Comparison of ENCODE assay signal across 1 cellular context in genomic region chr1:12621346-12622320, GRCh38.
TF ChIP-seq lines count a peak whose summit lies in the region.

No MANE protein-coding gene starts in this region.

TF ChIP-seq in A549, 52 proteins besides CTCF, POLR2A, EP300 and RAD21 (continued from another document):
- TF ChIP-seq ELK1 (IDR thresholded peaks at IDR 0.05; ENCODE audit: low read depth, low read length) (no peak), TFCP2L1 (CRISPR knock-in tag; IDR thresholded peaks at IDR 0.05) (no peak), JUNB (IDR thresholded peaks at IDR 0.05) (no peak), CBX2 (IDR thresholded peaks at IDR 0.05; ENCODE audit: borderline replicate concordance, low read depth) (no peak), ZSCAN20 (CRISPR knock-in tag; IDR thresholded peaks at IDR 0.05) (no peak), HOXA7 (CRISPR knock-in tag; IDR thresholded peaks at IDR 0.05) (no peak), HMGXB4 (CRISPR knock-in tag; IDR thresholded peaks at IDR 0.05; ENCODE audit: borderline replicate concordance) (no peak), HOXB5 (CRISPR knock-in tag; IDR thresholded peaks at IDR 0.05) (no peak), MAX (IDR thresholded peaks at IDR 0.05) (no peak), HOXB13 (CRISPR knock-in tag; IDR thresholded peaks at IDR 0.05; ENCODE audit: low read depth) (no peak), ZFP36 (IDR thresholded peaks at IDR 0.05; ENCODE audit: borderline replicate concordance, partially characterized antibody) (no peak), FOSB (CRISPR knock-in tag; IDR thresholded peaks at IDR 0.05) (no peak), PHF8 (IDR thresholded peaks at IDR 0.05; ENCODE audit: borderline replicate concordance, low read depth) (no peak), ZC3H11A (IDR thresholded peaks at IDR 0.05) (no peak), NPAS2 (CRISPR knock-in tag; IDR thresholded peaks at IDR 0.05; ENCODE audit: borderline replicate concordance) (no peak), SMC3 (IDR thresholded peaks at IDR 0.05) (no peak)
- TF ChIP-seq, protein P1, sequence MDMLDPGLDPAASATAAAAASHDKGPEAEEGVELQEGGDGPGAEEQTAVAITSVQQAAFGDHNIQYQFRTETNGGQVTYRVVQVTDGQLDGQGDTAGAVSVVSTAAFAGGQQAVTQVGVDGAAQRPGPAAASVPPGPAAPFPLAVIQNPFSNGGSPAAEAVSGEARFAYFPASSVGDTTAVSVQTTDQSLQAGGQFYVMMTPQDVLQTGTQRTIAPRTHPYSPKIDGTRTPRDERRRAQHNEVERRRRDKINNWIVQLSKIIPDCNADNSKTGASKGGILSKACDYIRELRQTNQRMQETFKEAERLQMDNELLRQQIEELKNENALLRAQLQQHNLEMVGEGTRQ (IDR thresholded peaks at IDR 0.05): no peak
